36 cellular contexts compared by ENCODE assay signal in genomic region chr3:50811893-50812292, GRCh38.
"Had no signal": no experiment of that assay in that cellular context is flagged by ENCODE, and none has a peak within 500 bp of the region (broad histone marks: within the 10 kb centered on the region; RNA-seq: fewer than 3 reads in every experiment).

No MANE protein-coding gene starts in this region.

- ATAC-seq: activated CD4-positive, alpha-beta T cell treated with anti-CD3 and anti-CD28 coated beads for 36 hours; activated CD4-positive, CD25-positive, alpha-beta regulatory T cell treated with anti-CD3 and anti-CD28 coated beads, Interleukin-2, amount 50 U/mL, for 24 hours; activated CD8-positive, alpha-beta T cell treated with anti-CD3 and anti-CD28 coated beads for 36 hours; activated naive CD4-positive, alpha-beta T cell treated with anti-CD3 and anti-CD28 coated beads, Interleukin-2, amount 50 U/mL, for 72 hours; activated T-cell treated with anti-CD3 and anti-CD28 coated beads, Interleukin-2, amount 50 U/mL, for 4 hours; activated T-cell treated with anti-CD3 and anti-CD28 coated beads, Interleukin-2, amount 50 U/mL, for 72 hours; activated T-helper 17 cell treated with anti-CD3 and anti-CD28 coated beads, Interleukin-2, amount 50 U/mL, for 72 hours; body of pancreas had no signal

- H3K27ac ChIP-seq: adrenal gland, body of pancreas, brain microvascular endothelial cell, breast epithelium, VCaP had no signal

- H3K4me3 ChIP-seq: adrenal gland, body of pancreas, breast epithelium had no signal

- H3K27ac Mint-ChIP-seq: activated CD4-positive, alpha-beta memory T cell treated with anti-CD3 and anti-CD28 coated beads for 36 hours; activated CD4-positive, alpha-beta T cell treated with anti-CD3 and anti-CD28 coated beads for 36 hours; activated CD4-positive, alpha-beta T cell treated with anti-CD3 and anti-CD28 coated beads, Interleukin-2, amount 10 ng/mL, durations not matched to agents 24 days and 14 days; activated CD8-positive, alpha-beta T cell treated with anti-CD3 and anti-CD28 coated beads for 36 hours; activated naive CD4-positive, alpha-beta T cell treated with anti-CD3 and anti-CD28 coated beads for 36 hours; activated naive CD8-positive, alpha-beta T cell treated with anti-CD3 and anti-CD28 coated beads for 36 hours; activated T-cell treated with anti-CD3 and anti-CD28 coated beads, Interleukin-2, amount 50 U/mL, for 72 hours; activated T-helper 1 cell treated with anti-CD3 and anti-CD28 coated beads, Interleukin-12 subunit alpha, Interleukin-12 subunit beta, Interleukin-2, Interleukin-4 antibody, amounts not matched to agents 30 ng/mL and 10 ng/mL and 1 ng/mL, durations not matched to agents 14 hours and 24 hours and 36 hours; activated T-helper 17 cell treated with anti-CD3 and anti-CD28 coated beads, Interleukin-2, amount 50 U/mL, for 72 hours; T-helper 1 cell treated with Interleukin-12 subunit alpha and Interleukin-12 subunit beta and Interleukin-4 antibody, amounts not matched to agents 30 μg/mL and 1 μg/mL, for 36 hours; T-helper 2 cell treated with Interferon-gamma antibody and Interleukin-4, amounts not matched to agents 5 μg/mL and 100 μg/mL, for 36 hours had no signal

- DNase-seq: activated CD4-positive, alpha-beta memory T cell treated with anti-CD3 and anti-CD28 coated beads for 36 hours; activated CD4-positive, alpha-beta T cell treated with anti-CD3 and anti-CD28 coated beads for 1 hour; activated CD4-positive, alpha-beta T cell treated with anti-CD3 and anti-CD28 coated beads for 36 hours; activated CD4-positive, alpha-beta T cell treated with anti-CD3 and anti-CD28 coated beads, Interleukin-2, amount 10 ng/mL, durations not matched to agents 24 days and 14 days; activated CD4-positive, alpha-beta T cell treated with anti-CD3 and anti-CD28 coated beads, Interleukin-2, amount 50 U/mL, for 1 hour; activated CD4-positive, alpha-beta T cell treated with anti-CD3 and anti-CD28 coated beads, Interleukin-2, amount 50 U/mL, for 4 hours; activated CD4-positive, CD25-positive, alpha-beta regulatory T cell; activated CD8-positive, alpha-beta memory T cell treated with anti-CD3 and anti-CD28 coated beads, Interleukin-2, amount 50 U/mL, for 4 hours; activated CD8-positive, alpha-beta T cell treated with anti-CD3 and anti-CD28 coated beads for 36 hours; activated effector memory CD4-positive, alpha-beta T cell treated with anti-CD3 and anti-CD28 coated beads, Interleukin-2, amount 50 U/mL, for 16 hours; activated gamma-delta T cell treated with Interleukin-2 at 50 U/mL for 16 hours; activated naive CD4-positive, alpha-beta T cell; activated naive CD4-positive, alpha-beta T cell treated with anti-CD3 and anti-CD28 coated beads for 36 hours; activated naive CD4-positive, alpha-beta T cell treated with anti-CD3 and anti-CD28 coated beads, Interleukin-2, amount 50 U/mL, for 16 hours; activated naive CD8-positive, alpha-beta T cell treated with anti-CD3 and anti-CD28 coated beads for 36 hours; activated T-cell treated with anti-CD3 and anti-CD28 coated beads for 4 hours; activated T-cell treated with anti-CD3 and anti-CD28 coated beads, Interleukin-2, amount 50 U/mL, for 1 hour; activated T-cell treated with anti-CD3 and anti-CD28 coated beads, Interleukin-2, amount 50 U/mL, for 4 hours; activated T-cell treated with anti-CD3 and anti-CD28 coated beads, Interleukin-2, amount 50 U/mL, for 72 hours; adrenal gland; amniotic stem cell; aorta; body of pancreas; brain microvascular endothelial cell; central memory CD4-positive, alpha-beta T cell; T-helper 1 cell; T-helper 2 cell; T-helper 9 cell had no signal

- H3K4me1 Mint-ChIP-seq: activated CD4-positive, alpha-beta T cell treated with anti-CD3 and anti-CD28 coated beads, Interleukin-2, amount 10 ng/mL, durations not matched to agents 24 days and 14 days; activated T-helper 17 cell treated with anti-CD3 and anti-CD28 coated beads, Interleukin-2, amount 50 U/mL, for 72 hours had no signal

- H3K9me3 Mint-ChIP-seq: activated CD4-positive, alpha-beta memory T cell treated with anti-CD3 and anti-CD28 coated beads for 36 hours; activated CD4-positive, alpha-beta T cell treated with anti-CD3 and anti-CD28 coated beads, Interleukin-2, amount 10 ng/mL, durations not matched to agents 24 days and 14 days; activated CD8-positive, alpha-beta T cell treated with anti-CD3 and anti-CD28 coated beads for 36 hours; activated naive CD4-positive, alpha-beta T cell treated with anti-CD3 and anti-CD28 coated beads for 36 hours; activated naive CD4-positive, alpha-beta T cell treated with anti-CD3 and anti-CD28 coated beads, Interleukin-2, amount 50 U/mL, for 72 hours; activated naive CD8-positive, alpha-beta T cell treated with anti-CD3 and anti-CD28 coated beads for 36 hours; activated T-cell treated with anti-CD3 and anti-CD28 coated beads, Interleukin-2, amount 50 U/mL, for 4 hours; activated T-cell treated with anti-CD3 and anti-CD28 coated beads, Interleukin-2, amount 50 U/mL, for 72 hours; activated T-helper 1 cell treated with anti-CD3 and anti-CD28 coated beads, Interleukin-12 subunit alpha, Interleukin-12 subunit beta, Interleukin-2, Interleukin-4 antibody, amounts not matched to agents 30 ng/mL and 10 ng/mL and 1 ng/mL, durations not matched to agents 14 hours and 24 hours and 36 hours; activated T-helper 17 cell treated with anti-CD3 and anti-CD28 coated beads, Interleukin-2, amount 50 U/mL, for 72 hours; T-helper 1 cell treated with Interleukin-12 subunit alpha and Interleukin-12 subunit beta and Interleukin-4 antibody, amounts not matched to agents 30 μg/mL and 1 μg/mL, for 36 hours; T-helper 2 cell treated with Interferon-gamma antibody and Interleukin-4, amounts not matched to agents 5 μg/mL and 100 μg/mL, for 36 hours had no signal

- H3K36me3 Mint-ChIP-seq: activated CD4-positive, alpha-beta memory T cell treated with anti-CD3 and anti-CD28 coated beads for 36 hours; activated naive CD4-positive, alpha-beta T cell treated with anti-CD3 and anti-CD28 coated beads, Interleukin-2, amount 50 U/mL, for 72 hours; activated naive CD8-positive, alpha-beta T cell treated with anti-CD3 and anti-CD28 coated beads for 36 hours had no signal

- H3K27me3 ChIP-seq: adrenal gland, body of pancreas, brain microvascular endothelial cell, breast epithelium had no signal

- H3K9me3 ChIP-seq: adrenal gland, body of pancreas, breast epithelium had no signal

- H3K36me3 ChIP-seq: adrenal gland, brain microvascular endothelial cell, breast epithelium had no signal

- H3K27me3 Mint-ChIP-seq: activated CD4-positive, alpha-beta memory T cell treated with anti-CD3 and anti-CD28 coated beads for 36 hours; activated CD4-positive, alpha-beta T cell treated with anti-CD3 and anti-CD28 coated beads for 36 hours; activated CD8-positive, alpha-beta T cell treated with anti-CD3 and anti-CD28 coated beads for 36 hours; activated naive CD8-positive, alpha-beta T cell treated with anti-CD3 and anti-CD28 coated beads for 36 hours; activated T-helper 17 cell treated with anti-CD3 and anti-CD28 coated beads, Interleukin-2, amount 50 U/mL, for 72 hours had no signal

- H3K4me1 ChIP-seq: adrenal gland, body of pancreas, breast epithelium had no signal

- H3K4me3 Mint-ChIP-seq: activated CD4-positive, alpha-beta memory T cell treated with anti-CD3 and anti-CD28 coated beads for 36 hours; activated CD4-positive, alpha-beta T cell treated with anti-CD3 and anti-CD28 coated beads for 36 hours; activated CD4-positive, alpha-beta T cell treated with anti-CD3 and anti-CD28 coated beads, Interleukin-2, amount 10 ng/mL, durations not matched to agents 24 days and 14 days; activated CD8-positive, alpha-beta T cell treated with anti-CD3 and anti-CD28 coated beads for 36 hours; activated naive CD4-positive, alpha-beta T cell treated with anti-CD3 and anti-CD28 coated beads for 36 hours; activated naive CD8-positive, alpha-beta T cell treated with anti-CD3 and anti-CD28 coated beads for 36 hours; activated T-cell treated with anti-CD3 and anti-CD28 coated beads, Interleukin-2, amount 50 U/mL, for 4 hours; activated T-cell treated with anti-CD3 and anti-CD28 coated beads, Interleukin-2, amount 50 U/mL, for 72 hours; activated T-helper 1 cell treated with anti-CD3 and anti-CD28 coated beads, Interleukin-12 subunit alpha, Interleukin-12 subunit beta, Interleukin-2, Interleukin-4 antibody, amounts not matched to agents 30 ng/mL and 10 ng/mL and 1 ng/mL, durations not matched to agents 14 hours and 24 hours and 36 hours; activated T-helper 17 cell treated with anti-CD3 and anti-CD28 coated beads, Interleukin-2, amount 50 U/mL, for 72 hours; T-helper 1 cell treated with Interleukin-12 subunit alpha and Interleukin-12 subunit beta and Interleukin-4 antibody, amounts not matched to agents 30 μg/mL and 1 μg/mL, for 36 hours; T-helper 2 cell treated with Interferon-gamma antibody and Interleukin-4, amounts not matched to agents 5 μg/mL and 100 μg/mL, for 36 hours had no signal
